In the genomic region with DNA sequence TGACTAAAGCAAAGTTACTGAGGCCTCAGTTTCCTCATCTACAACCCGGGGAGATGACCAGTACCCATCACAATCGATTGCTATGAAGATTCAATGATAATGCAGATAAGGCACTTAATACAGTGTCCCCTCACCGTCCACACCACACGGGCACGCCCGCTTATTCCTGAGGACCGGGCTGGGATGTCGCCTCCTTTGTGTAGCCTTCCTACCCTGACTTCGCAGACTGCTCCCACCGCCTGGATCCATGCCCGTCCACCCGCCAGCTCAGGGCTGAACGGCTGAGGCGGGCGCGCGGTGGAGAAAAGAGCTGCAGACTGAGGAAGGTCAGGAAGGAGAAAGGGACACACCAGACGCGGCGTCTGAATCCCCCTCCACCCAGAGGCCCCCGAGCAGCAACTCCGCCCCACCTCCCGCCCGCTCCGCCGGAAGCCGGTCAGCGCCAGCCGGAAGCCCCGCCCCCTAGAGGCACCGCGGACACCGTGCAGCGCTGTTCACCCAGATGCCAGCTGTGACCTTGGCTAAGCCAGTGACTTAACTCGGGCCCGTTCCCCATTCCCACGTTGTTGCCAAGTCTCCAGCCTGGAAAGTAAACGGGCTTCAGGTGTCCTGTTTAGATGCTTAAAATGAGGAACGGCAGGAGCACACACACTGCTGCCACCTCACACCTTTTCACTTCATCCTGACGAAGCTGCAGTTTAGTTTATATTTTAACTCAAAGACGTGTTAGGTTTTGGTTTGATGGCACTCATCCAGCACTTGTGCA, we compare ENCODE assay signal across 1 cellular context.
TF ChIP-seq lines count a peak whose summit lies in the region.

A gene (minus strand): TSS at position 403 of the 766 bp plus-strand sequence.

TF ChIP-seq in K562, 482 proteins besides CTCF, POLR2A, EP300 and RAD21 (continued from another document and continues in another):
- TF ChIP-seq, protein P1, sequence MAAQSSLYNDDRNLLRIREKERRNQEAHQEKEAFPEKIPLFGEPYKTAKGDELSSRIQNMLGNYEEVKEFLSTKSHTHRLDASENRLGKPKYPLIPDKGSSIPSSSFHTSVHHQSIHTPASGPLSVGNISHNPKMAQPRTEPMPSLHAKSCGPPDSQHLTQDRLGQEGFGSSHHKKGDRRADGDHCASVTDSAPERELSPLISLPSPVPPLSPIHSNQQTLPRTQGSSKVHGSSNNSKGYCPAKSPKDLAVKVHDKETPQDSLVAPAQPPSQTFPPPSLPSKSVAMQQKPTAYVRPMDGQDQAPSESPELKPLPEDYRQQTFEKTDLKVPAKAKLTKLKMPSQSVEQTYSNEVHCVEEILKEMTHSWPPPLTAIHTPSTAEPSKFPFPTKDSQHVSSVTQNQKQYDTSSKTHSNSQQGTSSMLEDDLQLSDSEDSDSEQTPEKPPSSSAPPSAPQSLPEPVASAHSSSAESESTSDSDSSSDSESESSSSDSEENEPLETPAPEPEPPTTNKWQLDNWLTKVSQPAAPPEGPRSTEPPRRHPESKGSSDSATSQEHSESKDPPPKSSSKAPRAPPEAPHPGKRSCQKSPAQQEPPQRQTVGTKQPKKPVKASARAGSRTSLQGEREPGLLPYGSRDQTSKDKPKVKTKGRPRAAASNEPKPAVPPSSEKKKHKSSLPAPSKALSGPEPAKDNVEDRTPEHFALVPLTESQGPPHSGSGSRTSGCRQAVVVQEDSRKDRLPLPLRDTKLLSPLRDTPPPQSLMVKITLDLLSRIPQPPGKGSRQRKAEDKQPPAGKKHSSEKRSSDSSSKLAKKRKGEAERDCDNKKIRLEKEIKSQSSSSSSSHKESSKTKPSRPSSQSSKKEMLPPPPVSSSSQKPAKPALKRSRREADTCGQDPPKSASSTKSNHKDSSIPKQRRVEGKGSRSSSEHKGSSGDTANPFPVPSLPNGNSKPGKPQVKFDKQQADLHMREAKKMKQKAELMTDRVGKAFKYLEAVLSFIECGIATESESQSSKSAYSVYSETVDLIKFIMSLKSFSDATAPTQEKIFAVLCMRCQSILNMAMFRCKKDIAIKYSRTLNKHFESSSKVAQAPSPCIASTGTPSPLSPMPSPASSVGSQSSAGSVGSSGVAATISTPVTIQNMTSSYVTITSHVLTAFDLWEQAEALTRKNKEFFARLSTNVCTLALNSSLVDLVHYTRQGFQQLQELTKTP (IDR thresholded peaks at IDR 0.05; ENCODE audit: low read depth in 1 of 2, partially characterized antibody in 2 of 2), result no peak
- TF ChIP-seq ESRRA (IDR thresholded peaks at IDR 0.05; ENCODE audit: borderline replicate concordance, low read depth) (peak; percentile 75; the same call in 1 of the 2 replicates), HIVEP1 (CRISPR knock-in tag; IDR thresholded peaks at IDR 0.05) (no peak), ZZZ3 (IDR thresholded peaks at IDR 0.05) (no peak), ZNF696 (CRISPR knock-in tag; conservative IDR thresholded peaks at IDR 0.05) (no peak), ZSCAN32 (CRISPR knock-in tag; IDR thresholded peaks at IDR 0.05) (no peak), ZFPM2 (CRISPR knock-in tag; IDR thresholded peaks at IDR 0.05) (no peak), BMI1 (IDR thresholded peaks at IDR 0.05; ENCODE audit: low read length) (no peak), SREBF2 (CRISPR knock-in tag; IDR thresholded peaks at IDR 0.05) (no peak), RBM25 (IDR thresholded peaks at IDR 0.05; ENCODE audit: low read depth, low read length, severe bottlenecking) (no peak), POLR3G (IDR thresholded peaks at IDR 0.05; ENCODE audit: extremely low read depth, insufficient read length, insufficient replicate concordance) (no peak), ZNF146 (CRISPR knock-in tag; IDR thresholded peaks at IDR 0.05; ENCODE audit: unreplicated experiment) (no peak), GATAD2A (IDR thresholded peaks at IDR 0.05) (0 out of 2 replicates have a peak, but pooled peaks have one; percentile 9), ZFX (CRISPR knock-in tag; IDR thresholded peaks at IDR 0.05) (no peak), SRSF9 (IDR thresholded peaks at IDR 0.05; ENCODE audit: borderline replicate concordance, low read depth, low read length) (no peak), TAF9B (IDR thresholded peaks at IDR 0.05; ENCODE audit: partially characterized antibody) (no peak), MEF2A (IDR thresholded peaks at IDR 0.05; ENCODE audit: control insufficient read depth, low read depth, low read length) (no peak), HDAC6 (IDR thresholded peaks at IDR 0.05; ENCODE audit: low read depth, low read length) (no peak), ZNF239 (CRISPR knock-in tag; IDR thresholded peaks at IDR 0.05) (no peak), FOXA1 (IDR thresholded peaks at IDR 0.05; ENCODE audit: borderline replicate concordance) (no peak), ZNF717 (CRISPR knock-in tag; IDR thresholded peaks at IDR 0.05) (no peak), JUNB (CRISPR knock-in tag; conservative IDR thresholded peaks at IDR 0.05) (no peak), SRSF3 (IDR thresholded peaks at IDR 0.05; ENCODE audit: insufficient read depth, low read length) (no peak), RUNX1 (IDR thresholded peaks at IDR 0.05; ENCODE audit: low read depth) (no peak), NR1H2 (CRISPR knock-in tag; IDR thresholded peaks at IDR 0.05) (no peak), MCM2 (IDR thresholded peaks at IDR 0.05; ENCODE audit: low read depth) (no peak), SMC3 (conservative IDR thresholded peaks at IDR 0.05; ENCODE audit: insufficient read depth, low read depth, low read length) (no peak), CBX2 (IDR thresholded peaks at IDR 0.05; ENCODE audit: insufficient read depth, low read length, poor library complexity, severe bottlenecking) (no peak), JUND (IDR thresholded peaks at IDR 0.05; ENCODE audit: borderline replicate concordance, low read depth, low read length) (no peak), JUND (tag; IDR thresholded peaks at IDR 0.05; ENCODE audit: borderline replicate concordance, low read depth, low read length) (no peak), ZFP1 (CRISPR knock-in tag; IDR thresholded peaks at IDR 0.05) (no peak), RBM22 (IDR thresholded peaks at IDR 0.05; ENCODE audit: low read depth, low read length, poor library complexity, severe bottlenecking) (peak; percentile 93), FOXP1 (CRISPR knock-in tag; IDR thresholded peaks at IDR 0.05) (no peak), TAF1 (IDR thresholded peaks at IDR 0.05; ENCODE audit: control insufficient read depth, extremely low read depth, insufficient read depth, low read length, severe bottlenecking) (no peak), ZNF431 (CRISPR knock-in tag; IDR thresholded peaks at IDR 0.05) (no peak), ETV1 (tag; conservative IDR thresholded peaks at IDR 0.05; ENCODE audit: low read depth) (0 out of 2 replicates have a peak, but pooled peaks have one; percentile 19), E2F3 (CRISPR knock-in tag; IDR thresholded peaks at IDR 0.05) (no peak), SUPT5H (IDR thresholded peaks at IDR 0.05) (peak; percentile 88)
- TF ChIP-seq, protein P2, sequence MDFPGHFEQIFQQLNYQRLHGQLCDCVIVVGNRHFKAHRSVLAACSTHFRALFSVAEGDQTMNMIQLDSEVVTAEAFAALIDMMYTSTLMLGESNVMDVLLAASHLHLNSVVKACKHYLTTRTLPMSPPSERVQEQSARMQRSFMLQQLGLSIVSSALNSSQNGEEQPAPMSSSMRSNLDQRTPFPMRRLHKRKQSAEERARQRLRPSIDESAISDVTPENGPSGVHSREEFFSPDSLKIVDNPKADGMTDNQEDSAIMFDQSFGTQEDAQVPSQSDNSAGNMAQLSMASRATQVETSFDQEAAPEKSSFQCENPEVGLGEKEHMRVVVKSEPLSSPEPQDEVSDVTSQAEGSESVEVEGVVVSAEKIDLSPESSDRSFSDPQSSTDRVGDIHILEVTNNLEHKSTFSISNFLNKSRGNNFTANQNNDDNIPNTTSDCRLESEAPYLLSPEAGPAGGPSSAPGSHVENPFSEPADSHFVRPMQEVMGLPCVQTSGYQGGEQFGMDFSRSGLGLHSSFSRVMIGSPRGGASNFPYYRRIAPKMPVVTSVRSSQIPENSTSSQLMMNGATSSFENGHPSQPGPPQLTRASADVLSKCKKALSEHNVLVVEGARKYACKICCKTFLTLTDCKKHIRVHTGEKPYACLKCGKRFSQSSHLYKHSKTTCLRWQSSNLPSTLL (IDR thresholded peaks at IDR 0.05), result no peak
- TF ChIP-seq, protein P3, sequence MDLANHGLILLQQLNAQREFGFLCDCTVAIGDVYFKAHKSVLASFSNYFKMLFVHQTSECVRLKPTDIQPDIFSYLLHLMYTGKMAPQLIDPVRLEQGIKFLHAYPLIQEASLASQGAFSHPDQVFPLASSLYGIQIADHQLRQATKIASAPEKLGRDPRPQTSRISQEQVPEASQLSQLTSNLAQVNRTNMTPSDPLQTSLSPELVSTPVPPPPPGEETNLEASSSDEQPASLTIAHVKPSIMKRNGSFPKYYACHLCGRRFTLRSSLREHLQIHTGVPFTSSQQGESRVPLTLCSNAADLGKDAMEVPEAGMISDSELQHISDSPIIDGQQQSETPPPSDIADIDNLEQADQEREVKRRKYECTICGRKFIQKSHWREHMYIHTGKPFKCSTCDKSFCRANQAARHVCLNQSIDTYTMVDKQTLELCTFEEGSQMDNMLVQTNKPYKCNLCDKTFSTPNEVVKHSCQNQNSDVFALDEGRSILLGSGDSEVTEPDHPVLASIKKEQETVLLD (IDR thresholded peaks at IDR 0.05), result no peak
- TF ChIP-seq, protein P4, sequence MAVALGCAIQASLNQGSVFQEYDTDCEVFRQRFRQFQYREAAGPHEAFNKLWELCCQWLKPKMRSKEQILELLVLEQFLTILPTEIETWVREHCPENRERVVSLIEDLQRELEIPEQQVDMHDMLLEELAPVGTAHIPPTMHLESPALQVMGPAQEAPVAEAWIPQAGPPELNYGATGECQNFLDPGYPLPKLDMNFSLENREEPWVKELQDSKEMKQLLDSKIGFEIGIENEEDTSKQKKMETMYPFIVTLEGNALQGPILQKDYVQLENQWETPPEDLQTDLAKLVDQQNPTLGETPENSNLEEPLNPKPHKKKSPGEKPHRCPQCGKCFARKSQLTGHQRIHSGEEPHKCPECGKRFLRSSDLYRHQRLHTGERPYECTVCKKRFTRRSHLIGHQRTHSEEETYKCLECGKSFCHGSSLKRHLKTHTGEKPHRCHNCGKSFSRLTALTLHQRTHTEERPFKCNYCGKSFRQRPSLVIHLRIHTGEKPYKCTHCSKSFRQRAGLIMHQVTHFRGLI (CRISPR knock-in tag; IDR thresholded peaks at IDR 0.05), result no peak
- TF ChIP-seq, protein P5, sequence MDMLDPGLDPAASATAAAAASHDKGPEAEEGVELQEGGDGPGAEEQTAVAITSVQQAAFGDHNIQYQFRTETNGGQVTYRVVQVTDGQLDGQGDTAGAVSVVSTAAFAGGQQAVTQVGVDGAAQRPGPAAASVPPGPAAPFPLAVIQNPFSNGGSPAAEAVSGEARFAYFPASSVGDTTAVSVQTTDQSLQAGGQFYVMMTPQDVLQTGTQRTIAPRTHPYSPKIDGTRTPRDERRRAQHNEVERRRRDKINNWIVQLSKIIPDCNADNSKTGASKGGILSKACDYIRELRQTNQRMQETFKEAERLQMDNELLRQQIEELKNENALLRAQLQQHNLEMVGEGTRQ (CRISPR knock-in tag; IDR thresholded peaks at IDR 0.05), result no peak
- TF ChIP-seq, protein P6, sequence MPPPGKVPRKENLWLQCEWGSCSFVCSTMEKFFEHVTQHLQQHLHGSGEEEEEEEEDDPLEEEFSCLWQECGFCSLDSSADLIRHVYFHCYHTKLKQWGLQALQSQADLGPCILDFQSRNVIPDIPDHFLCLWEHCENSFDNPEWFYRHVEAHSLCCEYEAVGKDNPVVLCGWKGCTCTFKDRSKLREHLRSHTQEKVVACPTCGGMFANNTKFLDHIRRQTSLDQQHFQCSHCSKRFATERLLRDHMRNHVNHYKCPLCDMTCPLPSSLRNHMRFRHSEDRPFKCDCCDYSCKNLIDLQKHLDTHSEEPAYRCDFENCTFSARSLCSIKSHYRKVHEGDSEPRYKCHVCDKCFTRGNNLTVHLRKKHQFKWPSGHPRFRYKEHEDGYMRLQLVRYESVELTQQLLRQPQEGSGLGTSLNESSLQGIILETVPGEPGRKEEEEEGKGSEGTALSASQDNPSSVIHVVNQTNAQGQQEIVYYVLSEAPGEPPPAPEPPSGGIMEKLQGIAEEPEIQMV (tag; conservative IDR thresholded peaks at IDR 0.05; ENCODE audit: low read depth), result no peak
- TF ChIP-seq, protein P7, sequence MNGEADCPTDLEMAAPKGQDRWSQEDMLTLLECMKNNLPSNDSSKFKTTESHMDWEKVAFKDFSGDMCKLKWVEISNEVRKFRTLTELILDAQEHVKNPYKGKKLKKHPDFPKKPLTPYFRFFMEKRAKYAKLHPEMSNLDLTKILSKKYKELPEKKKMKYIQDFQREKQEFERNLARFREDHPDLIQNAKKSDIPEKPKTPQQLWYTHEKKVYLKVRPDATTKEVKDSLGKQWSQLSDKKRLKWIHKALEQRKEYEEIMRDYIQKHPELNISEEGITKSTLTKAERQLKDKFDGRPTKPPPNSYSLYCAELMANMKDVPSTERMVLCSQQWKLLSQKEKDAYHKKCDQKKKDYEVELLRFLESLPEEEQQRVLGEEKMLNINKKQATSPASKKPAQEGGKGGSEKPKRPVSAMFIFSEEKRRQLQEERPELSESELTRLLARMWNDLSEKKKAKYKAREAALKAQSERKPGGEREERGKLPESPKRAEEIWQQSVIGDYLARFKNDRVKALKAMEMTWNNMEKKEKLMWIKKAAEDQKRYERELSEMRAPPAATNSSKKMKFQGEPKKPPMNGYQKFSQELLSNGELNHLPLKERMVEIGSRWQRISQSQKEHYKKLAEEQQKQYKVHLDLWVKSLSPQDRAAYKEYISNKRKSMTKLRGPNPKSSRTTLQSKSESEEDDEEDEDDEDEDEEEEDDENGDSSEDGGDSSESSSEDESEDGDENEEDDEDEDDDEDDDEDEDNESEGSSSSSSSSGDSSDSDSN (IDR thresholded peaks at IDR 0.05; ENCODE audit: borderline replicate concordance in 1 of 2, low read depth in 2 of 2, low read length in 2 of 2), result no peak
- TF ChIP-seq, protein P8, sequence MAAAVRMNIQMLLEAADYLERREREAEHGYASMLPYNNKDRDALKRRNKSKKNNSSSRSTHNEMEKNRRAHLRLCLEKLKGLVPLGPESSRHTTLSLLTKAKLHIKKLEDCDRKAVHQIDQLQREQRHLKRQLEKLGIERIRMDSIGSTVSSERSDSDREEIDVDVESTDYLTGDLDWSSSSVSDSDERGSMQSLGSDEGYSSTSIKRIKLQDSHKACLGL (CRISPR knock-in tag; IDR thresholded peaks at IDR 0.05; ENCODE audit: borderline replicate concordance, poor library complexity, severe bottlenecking), result no peak
- TF ChIP-seq, protein P9, sequence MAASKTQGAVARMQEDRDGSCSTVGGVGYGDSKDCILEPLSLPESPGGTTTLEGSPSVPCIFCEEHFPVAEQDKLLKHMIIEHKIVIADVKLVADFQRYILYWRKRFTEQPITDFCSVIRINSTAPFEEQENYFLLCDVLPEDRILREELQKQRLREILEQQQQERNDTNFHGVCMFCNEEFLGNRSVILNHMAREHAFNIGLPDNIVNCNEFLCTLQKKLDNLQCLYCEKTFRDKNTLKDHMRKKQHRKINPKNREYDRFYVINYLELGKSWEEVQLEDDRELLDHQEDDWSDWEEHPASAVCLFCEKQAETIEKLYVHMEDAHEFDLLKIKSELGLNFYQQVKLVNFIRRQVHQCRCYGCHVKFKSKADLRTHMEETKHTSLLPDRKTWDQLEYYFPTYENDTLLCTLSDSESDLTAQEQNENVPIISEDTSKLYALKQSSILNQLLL (CRISPR knock-in tag; IDR thresholded peaks at IDR 0.05; ENCODE audit: borderline replicate concordance), result no peak
